ENCODE assay signal across 11 cellular contexts in genomic region chr5:136134653-136135052, GRCh38. TPM values are rescaled to one million over a fixed set of nuclear protein-coding genes. Genes with fewer than 3 reads are reported as not detected.
A peak's percentile ranks its signal among the peaks of the same experiment; 100 is the strongest.
DNase-seq lines count a peak whose midpoint lies in the region; ATAC-seq and TF ChIP-seq lines count a peak whose summit lies in the region.
"Had no signal": no experiment of that assay in that cellular context is flagged by ENCODE, and none has a peak within 500 bp of the region (broad histone marks: within the 10 kb centered on the region; RNA-seq: fewer than 3 reads in every experiment).

No MANE protein-coding gene starts in this region.

- H4K20me1 ChIP-seq in H9 (ENCODE audit: control insufficient read depth, insufficient read depth, insufficient read length): no peaks in the 10 kb centered on the region

- no peaks in the 10 kb centered on the region for H3K4me1 ChIP-seq in H9 (ENCODE audit: insufficient read depth, low read length)

- no peak overlapping the region for H4K5ac ChIP-seq in H9 (ENCODE audit: insufficient read length, low read depth, low read length)

- H3T11ph ChIP-seq in H9 (ENCODE audit: low read length): no peak overlapping the region

- DNase-seq in H9 (no peak), T-cell (no peak), foreskin fibroblast (no peak), skeletal muscle cell (ENCODE audit: low read depth) (no peak), RKO (ENCODE audit: low spot score) (no peak), COLO668 (lab: John Stamatoyannopoulos, UW; ENCODE audit: unreplicated experiment) (no peak)
- DNase-seq in stimulated activated naive CD4-positive, alpha-beta T cell treated with Interleukin-2 at 50 U/mL for 16 hours (lab: John Stamatoyannopoulos, UW): no peak
- DNase-seq: activated CD4-positive, alpha-beta T cell treated with anti-CD3 and anti-CD28 coated beads for 4 hours; NCI-H1105 had no signal

- H3K4me3 Mint-ChIP-seq in H9 (peak overlapping the region; percentile 31 to 73; a peak in 4 of 5 replicates), T-cell (peak overlapping the region in 2 of 3 donors; percentile 25 to 47)

- no peak overlapping the region for H2BK5ac ChIP-seq in H9 (ENCODE audit: insufficient read length, low read length)

- CTCF ChIA-PET in T-cell (lab: Charles Lee): interaction anchor here in 1 of 2 donors (1.2 kb wide), 1 partner anchor 10 kb away, joined by 4 read pairs; no protein-coding TSS in a partner anchor

- H3K9ac ChIP-seq in H9 (ENCODE audit: extremely low read depth, insufficient read length, low read length): no peak overlapping the region

- no peak overlapping the region for H3K14ac ChIP-seq in H9 (ENCODE audit: insufficient read depth, low read length)

- no peaks in the 10 kb centered on the region for H3K9me3 ChIP-seq in H9 (ENCODE audit: control insufficient read depth, low read depth, low read length)

- no CpG with 5 or more reads among the region's 1 CpG for WGBS in H9 (ENCODE audit: extremely low coverage, insufficient read length, low lambda C conversion rate)

- ATAC-seq in T-cell (replicated peaks in 1 of 4) (no peak), HG03135 (IDR thresholded peaks at IDR 0.05; ENCODE audit: unreplicated experiment) (no peak)

- no peaks in the 10 kb centered on the region for H3K9me3 Mint-ChIP-seq in H9
- no peaks in the 10 kb centered on the region for H3K9me3 Mint-ChIP-seq in T-cell
- H3K9me3 Mint-ChIP-seq: central memory CD8-positive, alpha-beta T cell had no signal

- peaks cover 11% of the 10 kb centered on the region for H3K27me3 Mint-ChIP-seq in H9 (ENCODE audit: low read depth)
- peaks cover 23 to 30% of the 10 kb centered on the region in 2 donors for H3K27me3 Mint-ChIP-seq in T-cell

- POLR2A ChIA-PET in T-cell (lab: Charles Lee): interaction anchor here in 1 of 2 donors (0.5 kb wide), 1 partner anchor 243 kb away, joined by 5 read pairs; no protein-coding TSS in a partner anchor

- H3K4me1 Mint-ChIP-seq in H9: peaks cover 39 to 40% of the 10 kb centered on the region in 2 experiments
- H3K4me1 Mint-ChIP-seq in T-cell: peaks cover 9 to 56% (median 42%) of the 10 kb centered on the region in 3 donors

- H3K23ac ChIP-seq in H9 (ENCODE audit: insufficient read length, low read depth, low read length): no peak overlapping the region

- H3K4ac ChIP-seq in H9 (ENCODE audit: low read depth, low read length): no peak overlapping the region

- no peak overlapping the region for H3K27ac ChIP-seq in H9 (ENCODE audit: insufficient read length, low read depth, low read length)

- no peak overlapping the region for H3K4me2 ChIP-seq in H9 (ENCODE audit: insufficient read depth, insufficient read length, low read length)

- H2AK5ac ChIP-seq in H9 (ENCODE audit: insufficient read length, low read length): no peak overlapping the region

- no peak overlapping the region for H4K8ac ChIP-seq in H9 (replicated peaks; ENCODE audit: insufficient read length, low read depth, low read length)

- H3K27me3 ChIP-seq in H9 (ENCODE audit: insufficient read depth, low read length): no peaks in the 10 kb centered on the region

- no peaks in the 10 kb centered on the region; a peak in 2 of 7 replicates for H3K36me3 Mint-ChIP-seq in H9 (ENCODE audit: insufficient read depth in 1 of 3, low read depth in 3 of 3)
- H3K36me3 Mint-ChIP-seq in T-cell: no peaks in the 10 kb centered on the region

- peaks cover 2% of the 10 kb centered on the region for H3K79me1 ChIP-seq in H9 (ENCODE audit: insufficient read depth, low read depth, low read length, poor library complexity, severe bottlenecking)

- peaks cover 7% of the 10 kb centered on the region for H3K23me2 ChIP-seq in H9 (ENCODE audit: insufficient read length, low read depth, low read length, poor library complexity, severe bottlenecking)

- H4K91ac ChIP-seq in H9 (ENCODE audit: insufficient read length, low read depth, low read length): no peak overlapping the region

- H3K4me3 ChIP-seq in foreskin fibroblast (ENCODE audit: low read depth in 1 of 2, low read length in 2 of 2): peak overlapping the region; percentile 92
- peak overlapping the region; percentile 90 for H3K4me3 ChIP-seq in skeletal muscle cell (ENCODE audit: low read depth, low read length)

- H3K18ac ChIP-seq in H9 (ENCODE audit: insufficient read length, low read depth, low read length): no peak overlapping the region

- H2BK120ac ChIP-seq in H9 (ENCODE audit: low read depth, low read length, poor library complexity, severe bottlenecking): no peak overlapping the region

- H3K27ac Mint-ChIP-seq in H9 (no peak overlapping the region), T-cell (no peak overlapping the region)

- H2BK15ac ChIP-seq in H9 (ENCODE audit: low read depth, low read length): no peak overlapping the region

- no peak overlapping the region for H3K56ac ChIP-seq in H9 (ENCODE audit: insufficient read length, low read depth, low read length)

- peaks cover 36% of the 10 kb centered on the region; the same call in 1 of the 2 replicates for H3K79me2 ChIP-seq in H9 (ENCODE audit: insufficient read depth, low read length)

- no peak overlapping the region for H2BK20ac ChIP-seq in H9 (ENCODE audit: low read depth, low read length, poor library complexity, severe bottlenecking)

- TF ChIP-seq CTCF in H9 (conservative IDR thresholded peaks at IDR 0.05) (no peak), foreskin fibroblast (IDR thresholded peaks at IDR 0.05; ENCODE audit: low read depth, low read length) (no peak)

- no peak overlapping the region for H2BK12ac ChIP-seq in H9 (ENCODE audit: insufficient read length, low read depth, low read length)

- no peak overlapping the region for H2AFZ ChIP-seq in H9 (ENCODE audit: low read length)

RNA-seq across cellular contexts. Expression of gene SMAD5, which starts 2.0 kb away (rescaled TPM):
- 58.3 and 69.3 TPM in 2 replicates for total RNA-seq in H9 (2021)
- 10 to 100 TPM in 3 of 5 donors, 1 to 10 TPM in 2; 8.7 to 24.2 (median 18.4) TPM for total RNA-seq in T-cell

RNA-seq across cellular contexts. Expression of gene SMIM32, which starts 58.3 kb away (rescaled TPM):
- 0.13 TPM in 1 of 2 replicates, not detected in the other for total RNA-seq in H9 (2021)
- total RNA-seq in T-cell: not detected
